1 cellular context compared by ENCODE assay signal in genomic region chr4:26191353-26191752, GRCh38.
TF ChIP-seq lines count a peak whose summit lies in the region.

No MANE protein-coding gene starts in this region.

TF ChIP-seq in IMR-90, 13 proteins besides CTCF, POLR2A, EP300 and RAD21:
- TF ChIP-seq SMC3 (IDR thresholded peaks at IDR 0.05; ENCODE audit: low read depth, low read length), result no peak
- TF ChIP-seq FOS (IDR thresholded peaks at IDR 0.05; ENCODE audit: low read depth, low read length), result 0 out of 2 replicates have a peak, but pooled peaks have one; percentile 8
